1 cellular context compared by ENCODE assay signal in the genomic region with DNA sequence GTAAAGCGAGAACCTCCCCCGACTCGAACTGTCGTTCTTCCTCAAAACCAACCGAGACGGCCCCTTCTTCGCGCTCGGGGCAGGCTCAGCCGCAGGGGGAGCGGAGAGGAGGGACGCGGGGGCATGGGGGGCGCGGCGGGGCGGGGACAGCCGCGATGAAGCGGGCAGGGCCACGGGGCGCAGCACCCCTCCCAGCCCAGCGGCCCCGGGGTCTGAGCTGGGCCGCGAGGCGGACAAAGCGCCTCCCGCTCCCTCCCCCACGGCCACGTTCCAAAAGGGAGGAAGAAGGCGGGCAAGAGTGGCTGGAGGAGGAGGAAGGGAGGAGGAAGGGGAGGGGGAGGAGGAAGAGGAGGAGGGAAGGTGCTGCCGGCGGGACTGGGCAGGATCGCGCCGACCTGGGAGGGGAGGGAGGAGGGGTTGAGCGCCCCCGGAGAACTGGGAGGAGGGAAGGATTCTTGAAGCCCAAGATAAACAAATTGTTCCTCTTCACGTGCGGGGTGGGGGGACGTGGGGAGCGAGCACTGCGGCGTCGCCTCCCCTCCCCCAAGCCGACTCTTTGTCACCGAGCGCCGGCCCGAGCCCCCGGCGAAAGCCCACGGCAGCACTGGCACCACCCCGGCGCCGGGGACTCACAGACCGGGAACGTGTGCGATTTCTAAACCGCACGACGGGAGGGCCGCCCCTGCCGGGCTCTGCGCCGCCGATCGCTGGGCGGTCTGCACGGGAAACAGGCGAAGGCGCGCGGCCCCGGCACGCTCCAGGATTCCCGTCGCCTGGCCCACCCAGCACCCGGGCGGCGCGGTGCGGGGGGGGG.
TF ChIP-seq lines count a peak whose summit lies in the region.

No MANE protein-coding gene starts in this region.

TF ChIP-seq in K562, 482 proteins besides CTCF, POLR2A, EP300 and RAD21 (continued from another document and continues in another):
- TF ChIP-seq, protein P1, sequence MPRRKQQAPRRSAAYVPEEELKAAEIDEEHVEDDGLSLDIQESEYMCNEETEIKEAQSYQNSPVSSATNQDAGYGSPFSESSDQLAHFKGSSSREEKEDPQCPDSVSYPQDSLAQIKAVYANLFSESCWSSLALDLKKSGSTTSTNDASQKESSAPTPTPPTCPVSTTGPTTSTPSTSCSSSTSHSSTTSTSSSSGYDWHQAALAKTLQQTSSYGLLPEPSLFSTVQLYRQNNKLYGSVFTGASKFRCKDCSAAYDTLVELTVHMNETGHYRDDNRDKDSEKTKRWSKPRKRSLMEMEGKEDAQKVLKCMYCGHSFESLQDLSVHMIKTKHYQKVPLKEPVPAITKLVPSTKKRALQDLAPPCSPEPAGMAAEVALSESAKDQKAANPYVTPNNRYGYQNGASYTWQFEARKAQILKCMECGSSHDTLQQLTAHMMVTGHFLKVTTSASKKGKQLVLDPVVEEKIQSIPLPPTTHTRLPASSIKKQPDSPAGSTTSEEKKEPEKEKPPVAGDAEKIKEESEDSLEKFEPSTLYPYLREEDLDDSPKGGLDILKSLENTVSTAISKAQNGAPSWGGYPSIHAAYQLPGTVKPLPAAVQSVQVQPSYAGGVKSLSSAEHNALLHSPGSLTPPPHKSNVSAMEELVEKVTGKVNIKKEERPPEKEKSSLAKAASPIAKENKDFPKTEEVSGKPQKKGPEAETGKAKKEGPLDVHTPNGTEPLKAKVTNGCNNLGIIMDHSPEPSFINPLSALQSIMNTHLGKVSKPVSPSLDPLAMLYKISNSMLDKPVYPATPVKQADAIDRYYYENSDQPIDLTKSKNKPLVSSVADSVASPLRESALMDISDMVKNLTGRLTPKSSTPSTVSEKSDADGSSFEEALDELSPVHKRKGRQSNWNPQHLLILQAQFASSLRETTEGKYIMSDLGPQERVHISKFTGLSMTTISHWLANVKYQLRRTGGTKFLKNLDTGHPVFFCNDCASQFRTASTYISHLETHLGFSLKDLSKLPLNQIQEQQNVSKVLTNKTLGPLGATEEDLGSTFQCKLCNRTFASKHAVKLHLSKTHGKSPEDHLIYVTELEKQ (CRISPR knock-in tag; IDR thresholded peaks at IDR 0.05) = no peak
- no peak for TF ChIP-seq ZNF436 (CRISPR knock-in tag; IDR thresholded peaks at IDR 0.05)
- TF ChIP-seq, protein P2, sequence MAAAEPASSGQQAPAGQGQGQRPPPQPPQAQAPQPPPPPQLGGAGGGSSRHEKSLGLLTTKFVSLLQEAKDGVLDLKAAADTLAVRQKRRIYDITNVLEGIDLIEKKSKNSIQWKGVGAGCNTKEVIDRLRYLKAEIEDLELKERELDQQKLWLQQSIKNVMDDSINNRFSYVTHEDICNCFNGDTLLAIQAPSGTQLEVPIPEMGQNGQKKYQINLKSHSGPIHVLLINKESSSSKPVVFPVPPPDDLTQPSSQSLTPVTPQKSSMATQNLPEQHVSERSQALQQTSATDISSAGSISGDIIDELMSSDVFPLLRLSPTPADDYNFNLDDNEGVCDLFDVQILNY (CRISPR knock-in tag; IDR thresholded peaks at IDR 0.05) = no peak
- no peak for TF ChIP-seq XRCC3 (IDR thresholded peaks at IDR 0.05)
- no peak for TF ChIP-seq ZNF384 (IDR thresholded peaks at IDR 0.05; ENCODE audit: low read depth, low read length)
- TF ChIP-seq CHCHD3 (CRISPR knock-in tag; IDR thresholded peaks at IDR 0.05) = no peak
- TF ChIP-seq, protein P3, sequence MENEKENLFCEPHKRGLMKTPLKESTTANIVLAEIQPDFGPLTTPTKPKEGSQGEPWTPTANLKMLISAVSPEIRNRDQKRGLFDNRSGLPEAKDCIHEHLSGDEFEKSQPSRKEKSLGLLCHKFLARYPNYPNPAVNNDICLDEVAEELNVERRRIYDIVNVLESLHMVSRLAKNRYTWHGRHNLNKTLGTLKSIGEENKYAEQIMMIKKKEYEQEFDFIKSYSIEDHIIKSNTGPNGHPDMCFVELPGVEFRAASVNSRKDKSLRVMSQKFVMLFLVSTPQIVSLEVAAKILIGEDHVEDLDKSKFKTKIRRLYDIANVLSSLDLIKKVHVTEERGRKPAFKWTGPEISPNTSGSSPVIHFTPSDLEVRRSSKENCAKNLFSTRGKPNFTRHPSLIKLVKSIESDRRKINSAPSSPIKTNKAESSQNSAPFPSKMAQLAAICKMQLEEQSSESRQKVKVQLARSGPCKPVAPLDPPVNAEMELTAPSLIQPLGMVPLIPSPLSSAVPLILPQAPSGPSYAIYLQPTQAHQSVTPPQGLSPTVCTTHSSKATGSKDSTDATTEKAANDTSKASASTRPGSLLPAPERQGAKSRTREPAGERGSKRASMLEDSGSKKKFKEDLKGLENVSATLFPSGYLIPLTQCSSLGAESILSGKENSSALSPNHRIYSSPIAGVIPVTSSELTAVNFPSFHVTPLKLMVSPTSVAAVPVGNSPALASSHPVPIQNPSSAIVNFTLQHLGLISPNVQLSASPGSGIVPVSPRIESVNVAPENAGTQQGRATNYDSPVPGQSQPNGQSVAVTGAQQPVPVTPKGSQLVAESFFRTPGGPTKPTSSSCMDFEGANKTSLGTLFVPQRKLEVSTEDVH (IDR thresholded peaks at IDR 0.05; ENCODE audit: low read depth, partially characterized antibody) = no peak
- TF ChIP-seq, protein P4, sequence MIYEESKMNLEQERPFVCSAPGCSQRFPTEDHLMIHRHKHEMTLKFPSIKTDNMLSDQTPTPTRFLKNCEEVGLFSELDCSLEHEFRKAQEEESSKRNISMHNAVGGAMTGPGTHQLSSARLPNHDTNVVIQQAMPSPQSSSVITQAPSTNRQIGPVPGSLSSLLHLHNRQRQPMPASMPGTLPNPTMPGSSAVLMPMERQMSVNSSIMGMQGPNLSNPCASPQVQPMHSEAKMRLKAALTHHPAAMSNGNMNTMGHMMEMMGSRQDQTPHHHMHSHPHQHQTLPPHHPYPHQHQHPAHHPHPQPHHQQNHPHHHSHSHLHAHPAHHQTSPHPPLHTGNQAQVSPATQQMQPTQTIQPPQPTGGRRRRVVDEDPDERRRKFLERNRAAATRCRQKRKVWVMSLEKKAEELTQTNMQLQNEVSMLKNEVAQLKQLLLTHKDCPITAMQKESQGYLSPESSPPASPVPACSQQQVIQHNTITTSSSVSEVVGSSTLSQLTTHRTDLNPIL (CRISPR knock-in tag; IDR thresholded peaks at IDR 0.05) = no peak
- 0 out of 2 replicates have a peak, but pooled peaks have one; percentile 28 for TF ChIP-seq KDM2B (CRISPR knock-in tag; IDR thresholded peaks at IDR 0.05)
- peak; percentile 72; the same call in 1 of the 2 replicates for TF ChIP-seq GATAD2A (IDR thresholded peaks at IDR 0.05)
- TF ChIP-seq RBM39 (optimal IDR thresholded peaks at IDR 0.05; ENCODE audit: low read depth, low read length) = no peak
- TF ChIP-seq CBX2 (IDR thresholded peaks at IDR 0.05; ENCODE audit: insufficient read depth, low read length, poor library complexity, severe bottlenecking) = no peak
- no peak for TF ChIP-seq ELF2 (CRISPR knock-in tag; IDR thresholded peaks at IDR 0.05)
- TF ChIP-seq FOXK1 (CRISPR knock-in tag; IDR thresholded peaks at IDR 0.05; ENCODE audit: borderline replicate concordance) = no peak
- TF ChIP-seq CBFA2T2 (conservative IDR thresholded peaks at IDR 0.05) = no peak
- no peak for TF ChIP-seq HDGF (IDR thresholded peaks at IDR 0.05)
- peak; percentile 69; the same call in 1 of the 2 replicates for TF ChIP-seq TGIF2 (CRISPR knock-in tag; IDR thresholded peaks at IDR 0.05)
- no peak for TF ChIP-seq U2AF2 (optimal IDR thresholded peaks at IDR 0.05; ENCODE audit: low read depth, low read length)
- TF ChIP-seq ILK (tag; IDR thresholded peaks at IDR 0.05; ENCODE audit: borderline replicate concordance, low read depth) = no peak
- TF ChIP-seq MAFF (IDR thresholded peaks at IDR 0.05; ENCODE audit: low read length) = no peak
- TF ChIP-seq HDAC6 (IDR thresholded peaks at IDR 0.05; ENCODE audit: low read depth, low read length) = no peak
- no peak for TF ChIP-seq ZNF561 (CRISPR knock-in tag; conservative IDR thresholded peaks at IDR 0.05)
- TF ChIP-seq SIRT6 (IDR thresholded peaks at IDR 0.05; ENCODE audit: low read depth, low read length) = no peak
- TF ChIP-seq, protein P5, sequence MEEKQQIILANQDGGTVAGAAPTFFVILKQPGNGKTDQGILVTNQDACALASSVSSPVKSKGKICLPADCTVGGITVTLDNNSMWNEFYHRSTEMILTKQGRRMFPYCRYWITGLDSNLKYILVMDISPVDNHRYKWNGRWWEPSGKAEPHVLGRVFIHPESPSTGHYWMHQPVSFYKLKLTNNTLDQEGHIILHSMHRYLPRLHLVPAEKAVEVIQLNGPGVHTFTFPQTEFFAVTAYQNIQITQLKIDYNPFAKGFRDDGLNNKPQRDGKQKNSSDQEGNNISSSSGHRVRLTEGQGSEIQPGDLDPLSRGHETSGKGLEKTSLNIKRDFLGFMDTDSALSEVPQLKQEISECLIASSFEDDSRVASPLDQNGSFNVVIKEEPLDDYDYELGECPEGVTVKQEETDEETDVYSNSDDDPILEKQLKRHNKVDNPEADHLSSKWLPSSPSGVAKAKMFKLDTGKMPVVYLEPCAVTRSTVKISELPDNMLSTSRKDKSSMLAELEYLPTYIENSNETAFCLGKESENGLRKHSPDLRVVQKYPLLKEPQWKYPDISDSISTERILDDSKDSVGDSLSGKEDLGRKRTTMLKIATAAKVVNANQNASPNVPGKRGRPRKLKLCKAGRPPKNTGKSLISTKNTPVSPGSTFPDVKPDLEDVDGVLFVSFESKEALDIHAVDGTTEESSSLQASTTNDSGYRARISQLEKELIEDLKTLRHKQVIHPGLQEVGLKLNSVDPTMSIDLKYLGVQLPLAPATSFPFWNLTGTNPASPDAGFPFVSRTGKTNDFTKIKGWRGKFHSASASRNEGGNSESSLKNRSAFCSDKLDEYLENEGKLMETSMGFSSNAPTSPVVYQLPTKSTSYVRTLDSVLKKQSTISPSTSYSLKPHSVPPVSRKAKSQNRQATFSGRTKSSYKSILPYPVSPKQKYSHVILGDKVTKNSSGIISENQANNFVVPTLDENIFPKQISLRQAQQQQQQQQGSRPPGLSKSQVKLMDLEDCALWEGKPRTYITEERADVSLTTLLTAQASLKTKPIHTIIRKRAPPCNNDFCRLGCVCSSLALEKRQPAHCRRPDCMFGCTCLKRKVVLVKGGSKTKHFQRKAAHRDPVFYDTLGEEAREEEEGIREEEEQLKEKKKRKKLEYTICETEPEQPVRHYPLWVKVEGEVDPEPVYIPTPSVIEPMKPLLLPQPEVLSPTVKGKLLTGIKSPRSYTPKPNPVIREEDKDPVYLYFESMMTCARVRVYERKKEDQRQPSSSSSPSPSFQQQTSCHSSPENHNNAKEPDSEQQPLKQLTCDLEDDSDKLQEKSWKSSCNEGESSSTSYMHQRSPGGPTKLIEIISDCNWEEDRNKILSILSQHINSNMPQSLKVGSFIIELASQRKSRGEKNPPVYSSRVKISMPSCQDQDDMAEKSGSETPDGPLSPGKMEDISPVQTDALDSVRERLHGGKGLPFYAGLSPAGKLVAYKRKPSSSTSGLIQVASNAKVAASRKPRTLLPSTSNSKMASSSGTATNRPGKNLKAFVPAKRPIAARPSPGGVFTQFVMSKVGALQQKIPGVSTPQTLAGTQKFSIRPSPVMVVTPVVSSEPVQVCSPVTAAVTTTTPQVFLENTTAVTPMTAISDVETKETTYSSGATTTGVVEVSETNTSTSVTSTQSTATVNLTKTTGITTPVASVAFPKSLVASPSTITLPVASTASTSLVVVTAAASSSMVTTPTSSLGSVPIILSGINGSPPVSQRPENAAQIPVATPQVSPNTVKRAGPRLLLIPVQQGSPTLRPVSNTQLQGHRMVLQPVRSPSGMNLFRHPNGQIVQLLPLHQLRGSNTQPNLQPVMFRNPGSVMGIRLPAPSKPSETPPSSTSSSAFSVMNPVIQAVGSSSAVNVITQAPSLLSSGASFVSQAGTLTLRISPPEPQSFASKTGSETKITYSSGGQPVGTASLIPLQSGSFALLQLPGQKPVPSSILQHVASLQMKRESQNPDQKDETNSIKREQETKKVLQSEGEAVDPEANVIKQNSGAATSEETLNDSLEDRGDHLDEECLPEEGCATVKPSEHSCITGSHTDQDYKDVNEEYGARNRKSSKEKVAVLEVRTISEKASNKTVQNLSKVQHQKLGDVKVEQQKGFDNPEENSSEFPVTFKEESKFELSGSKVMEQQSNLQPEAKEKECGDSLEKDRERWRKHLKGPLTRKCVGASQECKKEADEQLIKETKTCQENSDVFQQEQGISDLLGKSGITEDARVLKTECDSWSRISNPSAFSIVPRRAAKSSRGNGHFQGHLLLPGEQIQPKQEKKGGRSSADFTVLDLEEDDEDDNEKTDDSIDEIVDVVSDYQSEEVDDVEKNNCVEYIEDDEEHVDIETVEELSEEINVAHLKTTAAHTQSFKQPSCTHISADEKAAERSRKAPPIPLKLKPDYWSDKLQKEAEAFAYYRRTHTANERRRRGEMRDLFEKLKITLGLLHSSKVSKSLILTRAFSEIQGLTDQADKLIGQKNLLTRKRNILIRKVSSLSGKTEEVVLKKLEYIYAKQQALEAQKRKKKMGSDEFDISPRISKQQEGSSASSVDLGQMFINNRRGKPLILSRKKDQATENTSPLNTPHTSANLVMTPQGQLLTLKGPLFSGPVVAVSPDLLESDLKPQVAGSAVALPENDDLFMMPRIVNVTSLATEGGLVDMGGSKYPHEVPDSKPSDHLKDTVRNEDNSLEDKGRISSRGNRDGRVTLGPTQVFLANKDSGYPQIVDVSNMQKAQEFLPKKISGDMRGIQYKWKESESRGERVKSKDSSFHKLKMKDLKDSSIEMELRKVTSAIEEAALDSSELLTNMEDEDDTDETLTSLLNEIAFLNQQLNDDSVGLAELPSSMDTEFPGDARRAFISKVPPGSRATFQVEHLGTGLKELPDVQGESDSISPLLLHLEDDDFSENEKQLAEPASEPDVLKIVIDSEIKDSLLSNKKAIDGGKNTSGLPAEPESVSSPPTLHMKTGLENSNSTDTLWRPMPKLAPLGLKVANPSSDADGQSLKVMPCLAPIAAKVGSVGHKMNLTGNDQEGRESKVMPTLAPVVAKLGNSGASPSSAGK (IDR thresholded peaks at IDR 0.05) = peak; percentile 57
- TF ChIP-seq EGR1 (conservative IDR thresholded peaks at IDR 0.05) = peak; percentile 60
- TF ChIP-seq, protein P6, sequence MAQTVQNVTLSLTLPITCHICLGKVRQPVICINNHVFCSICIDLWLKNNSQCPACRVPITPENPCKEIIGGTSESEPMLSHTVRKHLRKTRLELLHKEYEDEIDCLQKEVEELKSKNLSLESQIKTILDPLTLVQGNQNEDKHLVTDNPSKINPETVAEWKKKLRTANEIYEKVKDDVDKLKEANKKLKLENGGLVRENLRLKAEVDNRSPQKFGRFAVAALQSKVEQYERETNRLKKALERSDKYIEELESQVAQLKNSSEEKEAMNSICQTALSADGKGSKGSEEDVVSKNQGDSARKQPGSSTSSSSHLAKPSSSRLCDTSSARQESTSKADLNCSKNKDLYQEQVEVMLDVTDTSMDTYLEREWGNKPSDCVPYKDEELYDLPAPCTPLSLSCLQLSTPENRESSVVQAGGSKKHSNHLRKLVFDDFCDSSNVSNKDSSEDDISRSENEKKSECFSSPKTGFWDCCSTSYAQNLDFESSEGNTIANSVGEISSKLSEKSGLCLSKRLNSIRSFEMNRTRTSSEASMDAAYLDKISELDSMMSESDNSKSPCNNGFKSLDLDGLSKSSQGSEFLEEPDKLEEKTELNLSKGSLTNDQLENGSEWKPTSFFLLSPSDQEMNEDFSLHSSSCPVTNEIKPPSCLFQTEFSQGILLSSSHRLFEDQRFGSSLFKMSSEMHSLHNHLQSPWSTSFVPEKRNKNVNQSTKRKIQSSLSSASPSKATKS (CRISPR knock-in tag; IDR thresholded peaks at IDR 0.05) = no peak
- TF ChIP-seq RAD51 (IDR thresholded peaks at IDR 0.05; ENCODE audit: borderline replicate concordance, low read depth) = no peak
- TF ChIP-seq ETV5 (CRISPR knock-in tag; IDR thresholded peaks at IDR 0.05; ENCODE audit: low read depth) = no peak
- no peak for TF ChIP-seq SOX6 (IDR thresholded peaks at IDR 0.05)
- TF ChIP-seq TCF7 (IDR thresholded peaks at IDR 0.05; ENCODE audit: borderline replicate concordance) = no peak
- no peak for TF ChIP-seq POLR3G (IDR thresholded peaks at IDR 0.05; ENCODE audit: extremely low read depth, insufficient read length, insufficient replicate concordance)
- no peak for TF ChIP-seq NCOA1 (IDR thresholded peaks at IDR 0.05; ENCODE audit: low read depth)
